8 cellular contexts compared by ENCODE assay signal in genomic region chr12:53268637-53269562, GRCh38. TPM values are rescaled to one million over a fixed set of nuclear protein-coding genes. Genes with fewer than 3 reads are reported as not detected.
DNase-seq lines count a peak whose midpoint lies in the region; TF ChIP-seq lines count a peak whose summit lies in the region.

No MANE protein-coding gene starts in this region.

- H2AFZ ChIP-seq in osteoblast (ENCODE audit: low read length), result peak overlapping the region; percentile 98

- no peaks in the 10 kb centered on the region for H3K4me1 ChIP-seq in ES-I3 (ENCODE audit: insufficient read depth, low read length)
- no peaks in the 10 kb centered on the region for H3K4me1 ChIP-seq in endocrine pancreas (ENCODE audit: control insufficient read depth, insufficient read depth, low read length)
- H3K4me1 ChIP-seq in osteoblast (ENCODE audit: insufficient read depth, low read length), result peaks cover 15% of the 10 kb centered on the region

- in situ Hi-C loops in KBM-7 (cut with MboI; ENCODE audit: low pct_unique_long_range_greater_than_20kb, low sequenced_read_pairs), result no loop called here

- no peak for DNase-seq in MG63
- peak; percentile 87 for DNase-seq in osteoblast (ENCODE audit: insufficient read length, low spot score, missing footprints)
- no peak for DNase-seq in KBM-7
- DNase-seq in ureter (ENCODE audit: low spot score), result no peak
- DNase-seq in CD1c-positive myeloid dendritic cell (ENCODE audit: extremely low spot score), result no peak
- no peak for DNase-seq in nucleus accumbens (lab: John Stamatoyannopoulos, UW)

- TF ChIP-seq CTCF in osteoblast (IDR thresholded peaks at IDR 0.05; ENCODE audit: extremely low read depth, low read depth, low read length), result no peak

- peak overlapping the region; percentile 92 for H3K4me3 ChIP-seq in MG63
- H3K4me3 ChIP-seq in endocrine pancreas (ENCODE audit: control insufficient read depth, insufficient read depth, low read length), result no peak overlapping the region
- H3K4me3 ChIP-seq in osteoblast (ENCODE audit: insufficient read depth, low read length), result peak overlapping the region; percentile 90

- H3K9ac ChIP-seq in ES-I3 (ENCODE audit: low read depth, low read length) (peak overlapping the region; percentile 70), endocrine pancreas (ENCODE audit: control insufficient read depth, insufficient read depth, low read length) (peak overlapping the region; percentile 2)

- H3K4me2 ChIP-seq in osteoblast (ENCODE audit: insufficient read depth, low read length), result peak overlapping the region; percentile 98

- no peaks in the 10 kb centered on the region for H3K9me3 ChIP-seq in ES-I3 (ENCODE audit: control insufficient read depth, insufficient read depth, low read length)
- H3K9me3 ChIP-seq in MG63, result no peaks in the 10 kb centered on the region
- H3K9me3 ChIP-seq in endocrine pancreas (ENCODE audit: control insufficient read depth, low read length), result no peaks in the 10 kb centered on the region
- H3K9me3 ChIP-seq in osteoblast (ENCODE audit: low read depth, low read length), result no peaks in the 10 kb centered on the region

- H3K79me2 ChIP-seq in osteoblast (ENCODE audit: insufficient read depth, low read length), result peaks cover 27% of the 10 kb centered on the region

- H3K27me3 ChIP-seq in MG63 (no peaks in the 10 kb centered on the region), endocrine pancreas (ENCODE audit: control insufficient read depth, insufficient read depth, low read length) (no peaks in the 10 kb centered on the region), osteoblast (ENCODE audit: insufficient read depth, low read length) (no peaks in the 10 kb centered on the region)

- H4K20me1 ChIP-seq in osteoblast (ENCODE audit: insufficient read depth, low read length), result peaks cover 2% of the 10 kb centered on the region

- H3K36me3 ChIP-seq in ES-I3 (ENCODE audit: insufficient read depth, low read length), result peaks cover 2% of the 10 kb centered on the region; the same call in 1 of the 2 replicates
- H3K36me3 ChIP-seq in MG63, result peaks cover 43% of the 10 kb centered on the region
- no peaks in the 10 kb centered on the region for H3K36me3 ChIP-seq in endocrine pancreas (ENCODE audit: control insufficient read depth, insufficient read depth, low read length)
- H3K36me3 ChIP-seq in osteoblast (ENCODE audit: insufficient read depth, low read length), result peaks cover 10% of the 10 kb centered on the region

- peak overlapping the region; percentile 69 for H3K27ac ChIP-seq in osteoblast (ENCODE audit: low read depth, low read length)

RNA-seq across cellular contexts. Expression of gene ESPL1, which starts 0.8 kb away (rescaled TPM):
- 22.1 and 23.9 TPM in 2 replicates for total RNA-seq in MG63 (2014; rRNA removed; shearing (Covaris generic); ENCODE audit: low replicate concordance)
- total RNA-seq in osteoblast, result 0.72 and 1.8 TPM in 2 replicates
- 2.3 TPM for total RNA-seq in ureter

RNA-seq across cellular contexts. Expression of gene PFDN5, which starts 26.4 kb away (rescaled TPM):
- 412 and 629 TPM in 2 replicates for total RNA-seq in MG63 (2014; rRNA removed; shearing (Covaris generic); ENCODE audit: low replicate concordance)
- total RNA-seq in osteoblast (323 and 324 TPM in 2 replicates), ureter (468 TPM)

RNA-seq across cellular contexts. Expression of gene MYG1, which starts 30.6 kb away (rescaled TPM):
- 30.8 and 42.8 TPM in 2 replicates for total RNA-seq in MG63 (2014; rRNA removed; shearing (Covaris generic); ENCODE audit: low replicate concordance)
- total RNA-seq in osteoblast, result 32.9 and 34.2 TPM in 2 replicates
- 50.0 TPM for total RNA-seq in ureter

RNA-seq across cellular contexts. Expression of gene RARG, which starts 36.9 kb away (rescaled TPM):
- total RNA-seq in MG63 (2014; rRNA removed; shearing (Covaris generic); ENCODE audit: low replicate concordance), result 30.8 and 40.7 TPM in 2 replicates
- total RNA-seq in osteoblast (46.6 and 49.9 TPM in 2 replicates), ureter (101 TPM)

RNA-seq across cellular contexts. Expression of gene AAAS, which starts 52.5 kb away (rescaled TPM):
- 75.6 and 114 TPM in 2 replicates for total RNA-seq in MG63 (2014; rRNA removed; shearing (Covaris generic); ENCODE audit: low replicate concordance)
- total RNA-seq in osteoblast (37.4 and 39.8 TPM in 2 replicates), ureter (44.1 TPM)
